ENCODE assay signal across 1 cellular context in genomic region chr20:18019068-18019467, GRCh38.
TF ChIP-seq lines count a peak whose summit lies in the region.

No MANE protein-coding gene starts in this region.

TF ChIP-seq in K562, 482 proteins besides CTCF, POLR2A, EP300 and RAD21:
- TF ChIP-seq, protein P1, sequence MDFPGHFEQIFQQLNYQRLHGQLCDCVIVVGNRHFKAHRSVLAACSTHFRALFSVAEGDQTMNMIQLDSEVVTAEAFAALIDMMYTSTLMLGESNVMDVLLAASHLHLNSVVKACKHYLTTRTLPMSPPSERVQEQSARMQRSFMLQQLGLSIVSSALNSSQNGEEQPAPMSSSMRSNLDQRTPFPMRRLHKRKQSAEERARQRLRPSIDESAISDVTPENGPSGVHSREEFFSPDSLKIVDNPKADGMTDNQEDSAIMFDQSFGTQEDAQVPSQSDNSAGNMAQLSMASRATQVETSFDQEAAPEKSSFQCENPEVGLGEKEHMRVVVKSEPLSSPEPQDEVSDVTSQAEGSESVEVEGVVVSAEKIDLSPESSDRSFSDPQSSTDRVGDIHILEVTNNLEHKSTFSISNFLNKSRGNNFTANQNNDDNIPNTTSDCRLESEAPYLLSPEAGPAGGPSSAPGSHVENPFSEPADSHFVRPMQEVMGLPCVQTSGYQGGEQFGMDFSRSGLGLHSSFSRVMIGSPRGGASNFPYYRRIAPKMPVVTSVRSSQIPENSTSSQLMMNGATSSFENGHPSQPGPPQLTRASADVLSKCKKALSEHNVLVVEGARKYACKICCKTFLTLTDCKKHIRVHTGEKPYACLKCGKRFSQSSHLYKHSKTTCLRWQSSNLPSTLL (IDR thresholded peaks at IDR 0.05): no peak
- TF ChIP-seq FOXK2 (conservative IDR thresholded peaks at IDR 0.05 in 1 of 2, IDR thresholded peaks at IDR 0.05 in 1 of 2; ENCODE audit: low read depth in 2 of 2): no peak
- TF ChIP-seq NFATC3 (IDR thresholded peaks at IDR 0.05): no peak
- TF ChIP-seq, protein P2, sequence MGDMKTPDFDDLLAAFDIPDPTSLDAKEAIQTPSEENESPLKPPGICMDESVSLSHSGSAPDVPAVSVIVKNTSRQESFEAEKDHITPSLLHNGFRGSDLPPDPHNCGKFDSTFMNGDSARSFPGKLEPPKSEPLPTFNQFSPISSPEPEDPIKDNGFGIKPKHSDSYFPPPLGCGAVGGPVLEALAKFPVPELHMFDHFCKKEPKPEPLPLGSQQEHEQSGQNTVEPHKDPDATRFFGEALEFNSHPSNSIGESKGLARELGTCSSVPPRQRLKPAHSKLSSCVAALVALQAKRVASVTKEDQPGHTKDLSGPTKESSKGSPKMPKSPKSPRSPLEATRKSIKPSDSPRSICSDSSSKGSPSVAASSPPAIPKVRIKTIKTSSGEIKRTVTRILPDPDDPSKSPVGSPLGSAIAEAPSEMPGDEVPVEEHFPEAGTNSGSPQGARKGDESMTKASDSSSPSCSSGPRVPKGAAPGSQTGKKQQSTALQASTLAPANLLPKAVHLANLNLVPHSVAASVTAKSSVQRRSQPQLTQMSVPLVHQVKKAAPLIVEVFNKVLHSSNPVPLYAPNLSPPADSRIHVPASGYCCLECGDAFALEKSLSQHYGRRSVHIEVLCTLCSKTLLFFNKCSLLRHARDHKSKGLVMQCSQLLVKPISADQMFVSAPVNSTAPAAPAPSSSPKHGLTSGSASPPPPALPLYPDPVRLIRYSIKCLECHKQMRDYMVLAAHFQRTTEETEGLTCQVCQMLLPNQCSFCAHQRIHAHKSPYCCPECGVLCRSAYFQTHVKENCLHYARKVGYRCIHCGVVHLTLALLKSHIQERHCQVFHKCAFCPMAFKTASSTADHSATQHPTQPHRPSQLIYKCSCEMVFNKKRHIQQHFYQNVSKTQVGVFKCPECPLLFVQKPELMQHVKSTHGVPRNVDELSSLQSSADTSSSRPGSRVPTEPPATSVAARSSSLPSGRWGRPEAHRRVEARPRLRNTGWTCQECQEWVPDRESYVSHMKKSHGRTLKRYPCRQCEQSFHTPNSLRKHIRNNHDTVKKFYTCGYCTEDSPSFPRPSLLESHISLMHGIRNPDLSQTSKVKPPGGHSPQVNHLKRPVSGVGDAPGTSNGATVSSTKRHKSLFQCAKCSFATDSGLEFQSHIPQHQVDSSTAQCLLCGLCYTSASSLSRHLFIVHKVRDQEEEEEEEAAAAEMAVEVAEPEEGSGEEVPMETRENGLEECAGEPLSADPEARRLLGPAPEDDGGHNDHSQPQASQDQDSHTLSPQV (IDR thresholded peaks at IDR 0.05): no peak
- no peak for TF ChIP-seq SMARCA4 (IDR thresholded peaks at IDR 0.05)
- TF ChIP-seq CGGBP1 (CRISPR knock-in tag; IDR thresholded peaks at IDR 0.05): no peak
- TF ChIP-seq HMGXB4 (CRISPR knock-in tag; IDR thresholded peaks at IDR 0.05): no peak
- no peak for TF ChIP-seq ASH1L (IDR thresholded peaks at IDR 0.05; ENCODE audit: borderline replicate concordance, low read depth, partially characterized antibody)
- TF ChIP-seq COPS2 (conservative IDR thresholded peaks at IDR 0.05): no peak
- TF ChIP-seq SMC3 (conservative IDR thresholded peaks at IDR 0.05; ENCODE audit: insufficient read depth, low read depth, low read length): 0 out of 2 replicates have a peak, but pooled peaks have one; percentile 4
- no peak for TF ChIP-seq THAP7 (CRISPR knock-in tag; IDR thresholded peaks at IDR 0.05)
- no peak for TF ChIP-seq CEBPG (CRISPR knock-in tag; IDR thresholded peaks at IDR 0.05)
- TF ChIP-seq CEBPG (tag; conservative IDR thresholded peaks at IDR 0.05 in 1 of 2, IDR thresholded peaks at IDR 0.05 in 1 of 2): no peak
- TF ChIP-seq RBM15 (IDR thresholded peaks at IDR 0.05; ENCODE audit: insufficient read depth, low read length): no peak
- no peak for TF ChIP-seq PBX2 (CRISPR knock-in tag; IDR thresholded peaks at IDR 0.05; ENCODE audit: low read depth)
- TF ChIP-seq PBX2 (tag; conservative IDR thresholded peaks at IDR 0.05; ENCODE audit: low read depth): peak; percentile 70
- TF ChIP-seq PHTF2 (CRISPR knock-in tag; IDR thresholded peaks at IDR 0.05): no peak
- TF ChIP-seq, protein P3, sequence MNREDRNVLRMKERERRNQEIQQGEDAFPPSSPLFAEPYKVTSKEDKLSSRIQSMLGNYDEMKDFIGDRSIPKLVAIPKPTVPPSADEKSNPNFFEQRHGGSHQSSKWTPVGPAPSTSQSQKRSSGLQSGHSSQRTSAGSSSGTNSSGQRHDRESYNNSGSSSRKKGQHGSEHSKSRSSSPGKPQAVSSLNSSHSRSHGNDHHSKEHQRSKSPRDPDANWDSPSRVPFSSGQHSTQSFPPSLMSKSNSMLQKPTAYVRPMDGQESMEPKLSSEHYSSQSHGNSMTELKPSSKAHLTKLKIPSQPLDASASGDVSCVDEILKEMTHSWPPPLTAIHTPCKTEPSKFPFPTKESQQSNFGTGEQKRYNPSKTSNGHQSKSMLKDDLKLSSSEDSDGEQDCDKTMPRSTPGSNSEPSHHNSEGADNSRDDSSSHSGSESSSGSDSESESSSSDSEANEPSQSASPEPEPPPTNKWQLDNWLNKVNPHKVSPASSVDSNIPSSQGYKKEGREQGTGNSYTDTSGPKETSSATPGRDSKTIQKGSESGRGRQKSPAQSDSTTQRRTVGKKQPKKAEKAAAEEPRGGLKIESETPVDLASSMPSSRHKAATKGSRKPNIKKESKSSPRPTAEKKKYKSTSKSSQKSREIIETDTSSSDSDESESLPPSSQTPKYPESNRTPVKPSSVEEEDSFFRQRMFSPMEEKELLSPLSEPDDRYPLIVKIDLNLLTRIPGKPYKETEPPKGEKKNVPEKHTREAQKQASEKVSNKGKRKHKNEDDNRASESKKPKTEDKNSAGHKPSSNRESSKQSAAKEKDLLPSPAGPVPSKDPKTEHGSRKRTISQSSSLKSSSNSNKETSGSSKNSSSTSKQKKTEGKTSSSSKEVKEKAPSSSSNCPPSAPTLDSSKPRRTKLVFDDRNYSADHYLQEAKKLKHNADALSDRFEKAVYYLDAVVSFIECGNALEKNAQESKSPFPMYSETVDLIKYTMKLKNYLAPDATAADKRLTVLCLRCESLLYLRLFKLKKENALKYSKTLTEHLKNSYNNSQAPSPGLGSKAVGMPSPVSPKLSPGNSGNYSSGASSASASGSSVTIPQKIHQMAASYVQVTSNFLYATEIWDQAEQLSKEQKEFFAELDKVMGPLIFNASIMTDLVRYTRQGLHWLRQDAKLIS (CRISPR knock-in tag; IDR thresholded peaks at IDR 0.05): no peak
- no peak for TF ChIP-seq PURB (CRISPR knock-in tag; IDR thresholded peaks at IDR 0.05; ENCODE audit: low read depth)
- TF ChIP-seq ATF7 (IDR thresholded peaks at IDR 0.05): no peak
- TF ChIP-seq SRF (CRISPR knock-in tag; IDR thresholded peaks at IDR 0.05): no peak
- TF ChIP-seq SREBF2 (CRISPR knock-in tag; IDR thresholded peaks at IDR 0.05): no peak
- no peak for TF ChIP-seq NONO (IDR thresholded peaks at IDR 0.05; ENCODE audit: low read depth in 2 of 2, low read length in 1 of 2)
- TF ChIP-seq NBN (IDR thresholded peaks at IDR 0.05; ENCODE audit: low read depth): no peak
- TF ChIP-seq NFIC (IDR thresholded peaks at IDR 0.05): no peak
- no peak for TF ChIP-seq ARID4B (CRISPR knock-in tag; IDR thresholded peaks at IDR 0.05)
- TF ChIP-seq SUPT5H (IDR thresholded peaks at IDR 0.05): no peak
- peak; percentile 59 for TF ChIP-seq MEIS2 (IDR thresholded peaks at IDR 0.05; ENCODE audit: partially characterized antibody)
